20 cellular contexts compared by ENCODE assay signal in the genomic region with DNA sequence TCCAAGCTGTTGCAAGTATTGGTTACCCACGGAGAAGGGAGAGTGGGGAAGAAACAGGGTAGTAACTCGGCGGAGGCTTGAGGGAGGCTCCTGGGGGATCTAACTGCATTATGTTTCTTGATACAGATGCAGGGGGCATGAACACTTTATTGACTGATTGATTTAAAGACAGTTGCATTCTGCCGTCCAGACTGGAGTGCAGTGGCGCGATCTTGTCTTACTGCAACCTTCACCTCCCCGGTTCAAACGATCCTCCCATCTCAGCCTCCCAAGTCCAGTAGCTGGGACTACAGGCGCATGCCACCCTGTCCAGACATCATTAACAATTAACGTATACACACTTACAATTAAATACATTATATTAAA. TPM values are rescaled to one million over a fixed set of nuclear protein-coding genes. Genes with fewer than 3 reads are reported as not detected.
DNase-seq lines count a peak whose midpoint lies in the region; ATAC-seq, FAIRE-seq and TF ChIP-seq lines count a peak whose summit lies in the region.
"Had no signal": no experiment of that assay in that cellular context is flagged by ENCODE, and none has a peak within 500 bp of the region (broad histone marks: within the 10 kb centered on the region; RNA-seq: fewer than 3 reads in every experiment).

No MANE protein-coding gene starts in this region.

- H3K4me3 ChIP-seq in HepG2 (replicated peaks in 1 of 3; ENCODE audit: insufficient read depth in 1 of 3, low read depth in 2 of 3, low read length in 3 of 3) (peak overlapping the region in 1 of 3 experiments; percentile 57; a peak in 1 of 6 replicates), right lobe of liver (no peak overlapping the region), PC-9 (no peak overlapping the region), endothelial cell of umbilical vein (replicated peaks in 1 of 3; ENCODE audit: insufficient read depth in 1 of 3, low read depth in 1 of 3, low read length in 3 of 3) (no peak overlapping the region), esophagus muscularis mucosa (no peak overlapping the region), spleen (no peak overlapping the region), adrenal gland (no peak overlapping the region)
- H3K4me3 ChIP-seq: thyroid gland had no signal

- no peaks in the 10 kb centered on the region for H4K20me1 ChIP-seq in HepG2 (ENCODE audit: insufficient read depth, low read length)
- H4K20me1 ChIP-seq in PC-9 (ENCODE audit: insufficient read depth) = no peaks in the 10 kb centered on the region
- no peaks in the 10 kb centered on the region for H4K20me1 ChIP-seq in endothelial cell of umbilical vein (replicated peaks; ENCODE audit: control insufficient read depth, extremely low read depth, insufficient read depth, low read length)

- H3K9me3 ChIP-seq in HepG2 (ENCODE audit: low read length) (no peaks in the 10 kb centered on the region), right lobe of liver (no peaks in the 10 kb centered on the region), PC-9 (ENCODE audit: insufficient read depth, low read depth) (no peaks in the 10 kb centered on the region), endothelial cell of umbilical vein (replicated peaks; ENCODE audit: control insufficient read depth, insufficient read depth, low read length) (no peaks in the 10 kb centered on the region), esophagus muscularis mucosa (peaks cover 0 to 4% (median 1%) of the 10 kb centered on the region in 4 donors), spleen (peaks cover 0 to 8% (median 4%) of the 10 kb centered on the region in 8 donors), adrenal gland (replicated peaks in 1 of 3) (no peaks in the 10 kb centered on the region)
- H3K9me3 ChIP-seq: thyroid gland had no signal

- TF ChIP-seq EP300 in HepG2 (IDR thresholded peaks at IDR 0.05; ENCODE audit: low read depth in 2 of 2, low read length in 2 of 2) = no peak
- TF ChIP-seq EP300 in HepG2 (CRISPR knock-in tag; IDR thresholded peaks at IDR 0.05; ENCODE audit: borderline replicate concordance) = no peak
- TF ChIP-seq EP300 in esophagus muscularis mucosa (IDR thresholded peaks at IDR 0.05) = no peak

- H3F3A ChIP-seq in PC-9 (ENCODE audit: insufficient read depth, low read depth) = no peaks in the 10 kb centered on the region

- H3K4me2 ChIP-seq in HepG2 (ENCODE audit: low read depth, low read length) (peak overlapping the region; percentile 83), PC-9 (peak overlapping the region; percentile 53; the same call in 1 of the 2 replicates), endothelial cell of umbilical vein (ENCODE audit: insufficient read depth, low read length) (no peak overlapping the region)

- BruUV-seq in HepG2 (replicated peaks; lab: Mats Ljungman, UMichigan) = no TSS peak
- no TSS peak for BruUV-seq in PC-9 (replicated peaks; lab: Mats Ljungman, UMichigan)
- BruUV-seq in endothelial cell of umbilical vein (replicated peaks; lab: Mats Ljungman, UMichigan) = no TSS peak

- intact Hi-C loops in HepG2 (cut with micrococcal nuclease; ENCODE audit: unreplicated experiment) = loop anchor here (2.0 to 5.0 kb wide), 2 partner anchors 49 to 86 kb away; a partner anchor contains a TSS
- intact Hi-C loops in right lobe of liver (cut with DNase I) = no loop called here
- intact Hi-C loops in PC-9 (cut with micrococcal nuclease; ENCODE audit: unreplicated experiment) = loop anchor here (2.0 kb wide), 1 partner anchor 49 kb away; a partner anchor contains a TSS
- intact Hi-C loops in endothelial cell of umbilical vein (cut with micrococcal nuclease) = no loop called here
- intact Hi-C loops in esophagus muscularis mucosa (cut with DNase I) = no loop called here
- intact Hi-C loops in spleen (cut with DNase I; ENCODE audit: low total_unique reads) = no loop called here
- intact Hi-C loops in adrenal gland (cut with DNase I) = no loop called here

- in situ Hi-C loops in HepG2 (cut with HindIII; ENCODE audit: extremely low pct_ligation_motif_present, low pct_unique_long_range_greater_than_20kb) = no loop called here

- peaks cover 27% of the 10 kb centered on the region for H3K4me1 ChIP-seq in HepG2 (ENCODE audit: insufficient read depth, low read length)
- H3K4me1 ChIP-seq in right lobe of liver = no peaks in the 10 kb centered on the region
- H3K4me1 ChIP-seq in PC-9 (replicated peaks; ENCODE audit: insufficient read depth) = peaks cover 8% of the 10 kb centered on the region; the same call in 1 of the 2 replicates
- H3K4me1 ChIP-seq in endothelial cell of umbilical vein (ENCODE audit: control insufficient read depth, extremely low read depth, insufficient read depth, low read length) = no peaks in the 10 kb centered on the region
- H3K4me1 ChIP-seq in esophagus muscularis mucosa = no peaks in the 10 kb centered on the region
- H3K4me1 ChIP-seq in spleen = peaks cover 0 to 5% (median 2%) of the 10 kb centered on the region in 6 donors
- no peaks in the 10 kb centered on the region for H3K4me1 ChIP-seq in adrenal gland (replicated peaks in 1 of 2)
- H3K4me1 ChIP-seq: thyroid gland had no signal

- no peaks in the 10 kb centered on the region for H3K9me1 ChIP-seq in endothelial cell of umbilical vein (replicated peaks; ENCODE audit: control insufficient read depth, extremely low read depth, insufficient read depth, low read length)

- CTCF ChIA-PET in HepG2 (lab: Yijun Ruan, JAX; ENCODE audit: low intra/inter-chr PET ratio, low total read pairs) (interaction anchor here (1.3 kb wide), 1 partner anchor 50 kb away, joined by 3 read pairs; no protein-coding TSS in a partner anchor), PC-9 (lab: Charles Lee) (interaction anchor here (1.2 kb wide), 1 partner anchor 50 kb away, joined by 5 read pairs; a partner anchor contains a TSS), endothelial cell of umbilical vein (lab: Charles Lee) (interaction anchor here (0.6 to 2.7 kb wide), 14 partner anchors 8 to 777 kb away, joined by 3 to 21 read pairs (median 6); a partner anchor contains a TSS)

- no peak for FAIRE-seq in HepG2 (lab: Jason Lieb, UNC)
- no peak for FAIRE-seq in endothelial cell of umbilical vein (lab: Jason Lieb, UNC)
- FAIRE-seq: frontal cortex, kidney had no signal

- H3K9ac ChIP-seq in HepG2 (ENCODE audit: insufficient read depth, low read depth, low read length) (no peak overlapping the region), endothelial cell of umbilical vein (replicated peaks; ENCODE audit: extremely low read depth, insufficient read depth, low read length) (no peak overlapping the region)

- TF ChIP-seq CTCF in HepG2 (CRISPR knock-in tag; IDR thresholded peaks at IDR 0.05) (no peak), right lobe of liver (IDR thresholded peaks at IDR 0.05) (no peak), PC-9 (conservative IDR thresholded peaks at IDR 0.05) (peak; percentile 44; the same call in 1 of the 2 replicates), endothelial cell of umbilical vein (IDR thresholded peaks at IDR 0.05; ENCODE audit: extremely low read depth in 1 of 2, insufficient read depth in 1 of 2, low read depth in 1 of 2, low read length in 2 of 2) (no peak), esophagus muscularis mucosa (IDR thresholded peaks at IDR 0.05) (no peak), spleen (IDR thresholded peaks at IDR 0.05 in 8 of 11, conservative IDR thresholded peaks at IDR 0.05 in 3 of 11) (peak in 5 of 11 experiments; percentile 0 to 38 (median 4)), adrenal gland (IDR thresholded peaks at IDR 0.05) (peak in 1 of 6 experiments; percentile 17)

- no peak for TF ChIP-seq POLR2A in HepG2 (IDR thresholded peaks at IDR 0.05; ENCODE audit: insufficient read depth in 1 of 2, low read depth in 2 of 2, low read length in 2 of 2)
- no peak for TF ChIP-seq POLR2A in right lobe of liver (IDR thresholded peaks at IDR 0.05)
- TF ChIP-seq POLR2A in endothelial cell of umbilical vein (IDR thresholded peaks at IDR 0.05; ENCODE audit: low read depth, low read length) = no peak
- no peak for TF ChIP-seq POLR2A in esophagus muscularis mucosa (IDR thresholded peaks at IDR 0.05; ENCODE audit: low read depth)
- TF ChIP-seq POLR2A in spleen (IDR thresholded peaks at IDR 0.05) = no peak
- no peak for TF ChIP-seq POLR2A in adrenal gland (IDR thresholded peaks at IDR 0.05)

- H3K9me2 ChIP-seq in PC-9 (ENCODE audit: insufficient read depth) = no peaks in the 10 kb centered on the region

- no peak for TF ChIP-seq RAD21 in HepG2 (CRISPR knock-in tag; IDR thresholded peaks at IDR 0.05)

- POLR2A ChIA-PET in HepG2 (lab: Yijun Ruan, JAX) (no interaction called here), PC-9 (lab: Charles Lee; ENCODE audit: unreplicated experiment) (no interaction called here), endothelial cell of umbilical vein (lab: Charles Lee) (no interaction called here)

- peak overlapping the region; percentile 57 for H2AFZ ChIP-seq in HepG2 (ENCODE audit: low read length)
- no peak overlapping the region for H2AFZ ChIP-seq in PC-9
- peak overlapping the region; percentile 79 for H2AFZ ChIP-seq in endothelial cell of umbilical vein (ENCODE audit: low read depth, low read length)

- WGBS in HepG2 (ENCODE audit: low lambda C conversion rate) = 53% methylated on average over 10 of the region's 10 CpGs
- 31% methylated on average over 8 of the region's 10 CpGs for WGBS in right lobe of liver (ENCODE audit: insufficient coverage, low coverage, low lambda C conversion rate, missing lambda C conversion rate)
- WGBS in esophagus muscularis mucosa = 58% methylated on average over 10 of the region's 10 CpGs
- WGBS in spleen, 5 donors = 57 to 67% (median 61%) methylated on average over 10 of the region's 10 CpGs
- 47 to 62% (median 52%) methylated on average over 8 to 10 of the region's 10 CpGs for WGBS in adrenal gland, 4 donors

- no peaks in the 10 kb centered on the region for H3K36me3 ChIP-seq in HepG2 (replicated peaks in 1 of 2; ENCODE audit: control insufficient read depth in 1 of 2, insufficient read depth in 2 of 2, low read length in 2 of 2)
- no peaks in the 10 kb centered on the region for H3K36me3 ChIP-seq in right lobe of liver
- H3K36me3 ChIP-seq in PC-9 (ENCODE audit: low read depth) = no peaks in the 10 kb centered on the region
- H3K36me3 ChIP-seq in endothelial cell of umbilical vein (ENCODE audit: control insufficient read depth in 2 of 2, extremely low read depth in 1 of 2, insufficient read depth in 2 of 2, low read length in 2 of 2) = no peaks in the 10 kb centered on the region
- H3K36me3 ChIP-seq in esophagus muscularis mucosa = no peaks in the 10 kb centered on the region
- no peaks in the 10 kb centered on the region for H3K36me3 ChIP-seq in spleen
- no peaks in the 10 kb centered on the region for H3K36me3 ChIP-seq in adrenal gland (replicated peaks in 1 of 2)
- H3K36me3 ChIP-seq: brain microvascular endothelial cell, thyroid gland had no signal

- H3K27ac ChIP-seq in HepG2 (ENCODE audit: extremely low read length, insufficient read depth, low read length) (no peak overlapping the region), right lobe of liver (no peak overlapping the region), PC-9 (no peak overlapping the region), endothelial cell of umbilical vein (ENCODE audit: insufficient read depth, low read depth, low read length) (no peak overlapping the region), esophagus muscularis mucosa (replicated peaks in 1 of 4) (no peak overlapping the region), spleen (no peak overlapping the region), adrenal gland (no peak overlapping the region)
- H3K27ac ChIP-seq: epithelial cell of prostate, thyroid gland had no signal

- DNase-seq in HepG2 (ENCODE audit: low spot score) (no peak), right lobe of liver (no peak), PC-9 (no peak), endothelial cell of umbilical vein (ENCODE audit: low read depth, low spot score) (no peak), esophagus muscularis mucosa (ENCODE audit: extremely low spot score) (no peak), spleen (no peak), adrenal gland (no peak), NCI-H128 (lab: John Stamatoyannopoulos, UW; ENCODE audit: unreplicated experiment) (no peak)
- DNase-seq: activated B cell treated with CpG ODN at 0.5 μM for 24 hours, kidney, NCI-H1436 treated with DMSO at 0.1 percent for 48 hours had no signal

- ATAC-seq in HepG2 (peak; percentile 21; the same call in 2 of the 3 replicates), right lobe of liver (no peak)
- ATAC-seq: Right ventricle myocardium inferior had no signal

- dilution Hi-C loops in endothelial cell of umbilical vein (cut with MboI; ENCODE audit: extremely low pct_ligation_motif_present, low sequenced_read_pairs) = no loop called here

- H3K79me2 ChIP-seq in HepG2 (ENCODE audit: insufficient read depth, low read length) = no peaks in the 10 kb centered on the region
- no peaks in the 10 kb centered on the region for H3K79me2 ChIP-seq in PC-9 (ENCODE audit: low read depth)
- H3K79me2 ChIP-seq in endothelial cell of umbilical vein (ENCODE audit: control insufficient read depth, insufficient read depth, low read length) = no peaks in the 10 kb centered on the region

- H3K27me3 ChIP-seq in HepG2 (ENCODE audit: control insufficient read depth in 1 of 2, insufficient read depth in 2 of 2, low read length in 2 of 2) (no peaks in the 10 kb centered on the region), right lobe of liver (no peaks in the 10 kb centered on the region), PC-9 (ENCODE audit: insufficient read depth, low read depth) (no peaks in the 10 kb centered on the region), endothelial cell of umbilical vein (ENCODE audit: control insufficient read depth in 2 of 2, insufficient read depth in 2 of 2, low read length in 2 of 2) (no peaks in the 10 kb centered on the region), esophagus muscularis mucosa (peaks cover 0 to 29% (median 0%) of the 10 kb centered on the region in 4 donors), spleen (replicated peaks in 1 of 7) (peaks cover 0 to 21% (median 0%) of the 10 kb centered on the region in 7 donors), adrenal gland (no peaks in the 10 kb centered on the region)
- H3K27me3 ChIP-seq: brain microvascular endothelial cell, thyroid gland had no signal

RNA-seq across cellular contexts. Expression of a gene that starts 15.1 kb away (rescaled TPM):
- 0.42 and 2.2 TPM in 2 replicates for total RNA-seq in HepG2 (2016; rRNA removed; fragmentation: Illumina TruSeq; extraction: Trizol)
- 1.6 and 2.4 TPM in 2 replicates for total RNA-seq in HepG2 (2016; cell fraction: cytosol; rRNA removed; fragmentation: Illumina TruSeq; extraction: Trizol; ENCODE audit: low read depth)
- 0.76 and 2.3 TPM in 2 replicates for total RNA-seq in HepG2 (2016; cell fraction: insoluble cytoplasmic fraction; rRNA removed; fragmentation: Illumina TruSeq; extraction: Trizol)
- total RNA-seq in HepG2 (2016; cell fraction: membrane; rRNA removed; fragmentation: Illumina TruSeq; extraction: Trizol) = 0.93 and 1.2 TPM in 2 replicates
- total RNA-seq in HepG2 (2016; cell fraction: nucleus; rRNA removed; fragmentation: Illumina TruSeq; extraction: Trizol) = 3.3 and 6.0 TPM in 2 replicates
- polyA plus RNA-seq in HepG2 (2011; rRNA removed) = 3.5 and 6.3 TPM in 2 replicates
- polyA plus RNA-seq in HepG2 (2011; cell fraction: cytosol; rRNA removed) = 1.3 and 2.1 TPM in 2 replicates
- 30.6 and 30.9 TPM in 2 replicates for polyA plus RNA-seq in HepG2 (2011; cell fraction: nucleus; rRNA removed)
- polyA plus RNA-seq in HepG2 (2012) = 2.1 and 2.2 TPM in 2 replicates
- 0.42 and 0.55 TPM in 2 replicates for polyA plus RNA-seq in HepG2 (2016; cell fraction: cytosol; fragmentation: Illumina TruSeq; extraction: Trizol; ENCODE audit: low read depth)
- polyA plus RNA-seq in HepG2 (2016; cell fraction: insoluble cytoplasmic fraction; fragmentation: Illumina TruSeq; extraction: Trizol; ENCODE audit: low read depth) = 0.54 and 1.3 TPM in 2 replicates
- 0.70 and 1.0 TPM in 2 replicates for polyA plus RNA-seq in HepG2 (2016; cell fraction: membrane; fragmentation: Illumina TruSeq; extraction: Trizol; ENCODE audit: low read depth)
- polyA plus RNA-seq in HepG2 (2016; cell fraction: nucleus; fragmentation: Illumina TruSeq; extraction: Trizol; ENCODE audit: insufficient read depth, low read depth) = 8.8 and 10.0 TPM in 2 replicates
- polyA minus RNA-seq in HepG2 (2011; rRNA and poly(A)+ RNA removed; ENCODE audit: low replicate concordance) = 8.4 TPM in 1 of 2 replicates, not detected in the other
- not detected in 2 replicates for polyA minus RNA-seq in HepG2 (2011; cell fraction: cytosol; rRNA and poly(A)+ RNA removed)
- 6.6 and 7.6 TPM in 2 replicates for polyA minus RNA-seq in HepG2 (2011; cell fraction: nucleus; rRNA and poly(A)+ RNA removed)
- not detected for total RNA-seq in right lobe of liver
- 3.4 and 3.9 TPM in 2 replicates for total RNA-seq in PC-9 (2021)
- total RNA-seq in endothelial cell of umbilical vein = not detected in 2 replicates
- 0.15 TPM in 1 of 2 replicates, not detected in the other for polyA plus RNA-seq in endothelial cell of umbilical vein
- not detected in 2 replicates for polyA plus RNA-seq in endothelial cell of umbilical vein (2011; cell fraction: cytosol; rRNA removed)
- polyA plus RNA-seq in endothelial cell of umbilical vein (2011; cell fraction: nucleus; rRNA removed) = 0.15 TPM in 1 of 2 replicates, not detected in the other
- polyA plus RNA-seq in endothelial cell of umbilical vein (2012) = not detected in 2 replicates
- 0.29 TPM in 1 of 2 replicates, not detected in the other for polyA minus RNA-seq in endothelial cell of umbilical vein
- polyA minus RNA-seq in endothelial cell of umbilical vein (2011; cell fraction: cytosol; rRNA and poly(A)+ RNA removed) = not detected
- polyA minus RNA-seq in endothelial cell of umbilical vein (2011; cell fraction: nucleus; rRNA and poly(A)+ RNA removed) = not detected in 2 replicates
- under 1 TPM in 1 of 4 donors, not detected in 3; 0.11 TPM for total RNA-seq in esophagus muscularis mucosa
- total RNA-seq in spleen = not detected
- polyA plus RNA-seq in spleen = under 1 TPM in 1 of 3 donors, not detected in 2; 0.05 TPM
- 1 to 10 TPM in 4 of 8 donors, under 1 TPM in 3, not detected in 1; 0.20 to 2.7 (median 1.6) TPM for total RNA-seq in adrenal gland
- polyA plus RNA-seq in adrenal gland = 1 to 10 TPM in 2 of 3 donors, under 1 TPM in 1; 0.60 to 1.5 (median 1.3) TPM
- total RNA-seq: activated B cell treated with CpG ODN at 0.5 μM for 24 hours; activated CD8-positive, alpha-beta T cell treated with anti-CD3 and anti-CD28 coated beads for 36 hours; frontal cortex; kidney; natural killer cell treated with Interleukin-12 subunit alpha and Interleukin-12 subunit beta and Interleukin-15 and Interleukin-18, amount 100 ng/mL, for 72 hours; Right ventricle myocardium inferior; T-helper 1 cell treated with Interleukin-12 subunit alpha and Interleukin-12 subunit beta and Interleukin-4 antibody, amounts not matched to agents 30 ng/mL and 1 ng/mL, for 36 hours; thyroid gland had no signal

RNA-seq across cellular contexts. Expression of a gene that starts 26.7 kb away (rescaled TPM):
- not detected in 2 replicates for total RNA-seq in HepG2 (2016; rRNA removed; fragmentation: Illumina TruSeq; extraction: Trizol)
- not detected in 2 replicates for total RNA-seq in HepG2 (2016; cell fraction: cytosol; rRNA removed; fragmentation: Illumina TruSeq; extraction: Trizol; ENCODE audit: low read depth)
- total RNA-seq in HepG2 (2016; cell fraction: insoluble cytoplasmic fraction; rRNA removed; fragmentation: Illumina TruSeq; extraction: Trizol) = not detected in 2 replicates
- 0.07 and 0.09 TPM in 2 replicates for total RNA-seq in HepG2 (2016; cell fraction: membrane; rRNA removed; fragmentation: Illumina TruSeq; extraction: Trizol)
- total RNA-seq in HepG2 (2016; cell fraction: nucleus; rRNA removed; fragmentation: Illumina TruSeq; extraction: Trizol) = not detected in 2 replicates
- polyA plus RNA-seq in HepG2 (2011; rRNA removed) = 0.03 TPM in 1 of 2 replicates, not detected in the other
- not detected in 2 replicates for polyA plus RNA-seq in HepG2 (2011; cell fraction: cytosol; rRNA removed)
- polyA plus RNA-seq in HepG2 (2011; cell fraction: nucleus; rRNA removed) = not detected in 2 replicates
- polyA plus RNA-seq in HepG2 (2012) = 0.36 and 0.39 TPM in 2 replicates
- not detected in 2 replicates for polyA plus RNA-seq in HepG2 (2016; cell fraction: cytosol; fragmentation: Illumina TruSeq; extraction: Trizol; ENCODE audit: low read depth)
- polyA plus RNA-seq in HepG2 (2016; cell fraction: insoluble cytoplasmic fraction; fragmentation: Illumina TruSeq; extraction: Trizol; ENCODE audit: low read depth) = 0.10 and 0.15 TPM in 2 replicates
- not detected in 2 replicates for polyA plus RNA-seq in HepG2 (2016; cell fraction: membrane; fragmentation: Illumina TruSeq; extraction: Trizol; ENCODE audit: low read depth)
- 0.19 TPM in 1 of 2 replicates, not detected in the other for polyA plus RNA-seq in HepG2 (2016; cell fraction: nucleus; fragmentation: Illumina TruSeq; extraction: Trizol; ENCODE audit: insufficient read depth, low read depth)
- polyA minus RNA-seq in HepG2 (2011; rRNA and poly(A)+ RNA removed; ENCODE audit: low replicate concordance) = not detected in 2 replicates
- not detected in 2 replicates for polyA minus RNA-seq in HepG2 (2011; cell fraction: cytosol; rRNA and poly(A)+ RNA removed)
- polyA minus RNA-seq in HepG2 (2011; cell fraction: nucleus; rRNA and poly(A)+ RNA removed) = not detected in 2 replicates
- total RNA-seq in right lobe of liver = not detected
- not detected in 2 replicates for total RNA-seq in PC-9 (2021)
- not detected in 2 replicates for total RNA-seq in endothelial cell of umbilical vein
- polyA plus RNA-seq in endothelial cell of umbilical vein = not detected in 2 replicates
- not detected in 2 replicates for polyA plus RNA-seq in endothelial cell of umbilical vein (2011; cell fraction: cytosol; rRNA removed)
- polyA plus RNA-seq in endothelial cell of umbilical vein (2011; cell fraction: nucleus; rRNA removed) = not detected in 2 replicates
- polyA plus RNA-seq in endothelial cell of umbilical vein (2012) = not detected in 2 replicates
- polyA minus RNA-seq in endothelial cell of umbilical vein = 0.06 TPM in 1 of 2 replicates, not detected in the other
- polyA minus RNA-seq in endothelial cell of umbilical vein (2011; cell fraction: cytosol; rRNA and poly(A)+ RNA removed) = not detected
- not detected in 2 replicates for polyA minus RNA-seq in endothelial cell of umbilical vein (2011; cell fraction: nucleus; rRNA and poly(A)+ RNA removed)
- not detected for total RNA-seq in esophagus muscularis mucosa
- total RNA-seq in spleen = not detected
- polyA plus RNA-seq in spleen = under 1 TPM in 1 of 3 donors, not detected in 2; 0.06 TPM
- total RNA-seq in adrenal gland = under 1 TPM in 1 of 8 donors, not detected in 7; 0.07 TPM
- under 1 TPM in 2 of 3 donors, not detected in 1; 0.07 to 0.16 TPM for polyA plus RNA-seq in adrenal gland
- total RNA-seq: activated B cell treated with CpG ODN at 0.5 μM for 24 hours; activated CD8-positive, alpha-beta T cell treated with anti-CD3 and anti-CD28 coated beads for 36 hours; activated T-cell treated with anti-CD3 and anti-CD28 coated beads, Interleukin-2, amount 50 U/mL, for 72 hours; kidney; natural killer cell treated with Interleukin-12 subunit alpha and Interleukin-12 subunit beta and Interleukin-15 and Interleukin-18, amount 100 ng/mL, for 72 hours; Right ventricle myocardium inferior; T-helper 1 cell treated with Interleukin-12 subunit alpha and Interleukin-12 subunit beta and Interleukin-4 antibody, amounts not matched to agents 30 ng/mL and 1 ng/mL, for 36 hours; thyroid gland had no signal

RNA-seq across cellular contexts. Expression of a gene that starts 49.4 kb away (rescaled TPM):
- 76.3 and 97.4 TPM in 2 replicates for total RNA-seq in HepG2 (2016; rRNA removed; fragmentation: Illumina TruSeq; extraction: Trizol)
- total RNA-seq in HepG2 (2016; cell fraction: cytosol; rRNA removed; fragmentation: Illumina TruSeq; extraction: Trizol; ENCODE audit: low read depth) = 28.4 and 28.6 TPM in 2 replicates
- total RNA-seq in HepG2 (2016; cell fraction: insoluble cytoplasmic fraction; rRNA removed; fragmentation: Illumina TruSeq; extraction: Trizol) = 76.4 and 97.9 TPM in 2 replicates
- total RNA-seq in HepG2 (2016; cell fraction: membrane; rRNA removed; fragmentation: Illumina TruSeq; extraction: Trizol) = 53.8 and 55.3 TPM in 2 replicates
- total RNA-seq in HepG2 (2016; cell fraction: nucleus; rRNA removed; fragmentation: Illumina TruSeq; extraction: Trizol) = 54.5 and 64.5 TPM in 2 replicates
- 50.7 and 71.5 TPM in 2 replicates for polyA plus RNA-seq in HepG2 (2011; rRNA removed)
- polyA plus RNA-seq in HepG2 (2011; cell fraction: cytosol; rRNA removed) = 50.1 and 88.3 TPM in 2 replicates
- polyA plus RNA-seq in HepG2 (2011; cell fraction: nucleus; rRNA removed) = 85.1 and 122 TPM in 2 replicates
- polyA plus RNA-seq in HepG2 (2012) = 60.8 and 97.0 TPM in 2 replicates
- polyA plus RNA-seq in HepG2 (2016; cell fraction: cytosol; fragmentation: Illumina TruSeq; extraction: Trizol; ENCODE audit: low read depth) = 33.9 and 37.2 TPM in 2 replicates
- polyA plus RNA-seq in HepG2 (2016; cell fraction: insoluble cytoplasmic fraction; fragmentation: Illumina TruSeq; extraction: Trizol; ENCODE audit: low read depth) = 114 and 170 TPM in 2 replicates
- polyA plus RNA-seq in HepG2 (2016; cell fraction: membrane; fragmentation: Illumina TruSeq; extraction: Trizol; ENCODE audit: low read depth) = 49.5 and 62.0 TPM in 2 replicates
- polyA plus RNA-seq in HepG2 (2016; cell fraction: nucleus; fragmentation: Illumina TruSeq; extraction: Trizol; ENCODE audit: insufficient read depth, low read depth) = 151 and 164 TPM in 2 replicates
- polyA minus RNA-seq in HepG2 (2011; rRNA and poly(A)+ RNA removed; ENCODE audit: low replicate concordance) = 177 and 191 TPM in 2 replicates
- 65.7 and 78.2 TPM in 2 replicates for polyA minus RNA-seq in HepG2 (2011; cell fraction: cytosol; rRNA and poly(A)+ RNA removed)
- polyA minus RNA-seq in HepG2 (2011; cell fraction: nucleus; rRNA and poly(A)+ RNA removed) = 41.4 and 66.2 TPM in 2 replicates
- 1 to 10 TPM in 4 of 6 experiments, under 1 TPM in 2; 0.61 to 3.6 (median 1.8) TPM for total RNA-seq in right lobe of liver
- total RNA-seq in PC-9 (2021) = 169 and 213 TPM in 2 replicates
- total RNA-seq in endothelial cell of umbilical vein = 100 and 109 TPM in 2 replicates
- 94.9 and 111 TPM in 2 replicates for polyA plus RNA-seq in endothelial cell of umbilical vein
- 89.5 and 108 TPM in 2 replicates for polyA plus RNA-seq in endothelial cell of umbilical vein (2011; cell fraction: cytosol; rRNA removed)
- 67.3 and 75.8 TPM in 2 replicates for polyA plus RNA-seq in endothelial cell of umbilical vein (2011; cell fraction: nucleus; rRNA removed)
- 48.4 and 101 TPM in 2 replicates for polyA plus RNA-seq in endothelial cell of umbilical vein (2012)
- 45.7 and 62.5 TPM in 2 replicates for polyA minus RNA-seq in endothelial cell of umbilical vein
- polyA minus RNA-seq in endothelial cell of umbilical vein (2011; cell fraction: cytosol; rRNA and poly(A)+ RNA removed) = 128 TPM
- 21.6 and 24.9 TPM in 2 replicates for polyA minus RNA-seq in endothelial cell of umbilical vein (2011; cell fraction: nucleus; rRNA and poly(A)+ RNA removed)
- 1 to 10 TPM in 3 of 4 donors, under 1 TPM in 1; 0.42 to 2.1 (median 1.3) TPM for total RNA-seq in esophagus muscularis mucosa
- total RNA-seq in spleen = 10 to 100 TPM in 3 of 7 donors, 1 to 10 TPM in 4; 4.8 to 19.4 (median 8.4) TPM
- polyA plus RNA-seq in spleen = 1 to 10 TPM; 2.0 to 6.9 (median 6.4) TPM
- total RNA-seq in adrenal gland = 1 to 10 TPM in 6 of 8 donors, under 1 TPM in 2; 0.18 to 4.7 (median 2.6) TPM
- polyA plus RNA-seq in adrenal gland = 1 to 10 TPM; 1.2 to 2.8 (median 2.6) TPM

Comparison
In these comparisons a context has a peak if more than half of its experiments do, and no peak if none do; other contexts are left out.
1. intact Hi-C loops: an anchor here in HepG2 (2.0 to 5.0 kb wide) and PC-9 (2.0 kb wide); none called in right lobe of liver, endothelial cell of umbilical vein, esophagus muscularis mucosa, spleen and adrenal gland.